In the genomic region with DNA sequence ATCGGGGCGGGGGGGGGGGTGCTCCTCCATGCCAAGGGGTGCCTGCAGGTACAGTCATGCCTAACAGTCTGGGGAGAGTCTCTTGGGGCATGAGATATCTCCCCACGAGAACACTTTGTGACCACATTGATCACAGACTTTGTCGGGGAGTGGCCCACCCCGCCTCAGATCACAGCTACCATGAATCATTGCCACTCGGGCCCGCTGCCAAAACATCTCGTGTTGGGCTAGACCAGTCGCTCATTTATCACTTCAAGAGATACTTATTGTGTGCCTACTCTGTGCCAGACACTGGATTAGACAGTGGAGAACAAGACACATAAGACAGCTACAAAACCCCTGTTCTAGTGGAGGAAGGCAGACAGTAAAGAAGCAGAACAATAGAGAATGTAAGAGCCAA, we compare ENCODE assay signal across 10 cellular contexts.
A peak's percentile ranks its signal among the peaks of the same experiment; 100 is the strongest.
DNase-seq lines count a peak whose midpoint lies in the region; ATAC-seq, FAIRE-seq and TF ChIP-seq lines count a peak whose summit lies in the region.
"Had no signal": no experiment of that assay in that cellular context is flagged by ENCODE, and none has a peak within 500 bp of the region (broad histone marks: within the 10 kb centered on the region; RNA-seq: fewer than 3 reads in every experiment).

No MANE protein-coding gene starts in this region.

- peak; percentile 66 for DNase-seq in activated CD8-positive, alpha-beta T cell treated with anti-CD3 and anti-CD28 coated beads for 36 hours
- no peak for DNase-seq in activated CD8-positive, alpha-beta T cell treated with anti-CD3 and anti-CD28 coated beads, Interleukin-2, amount 10 ng/mL, durations not matched to agents 7 days and 5 days
- peak; percentile 32 for DNase-seq in activated T-cell treated with anti-CD3 and anti-CD28 coated beads, Interleukin-2, amount 50 U/mL, for 1 hour
- DNase-seq in keratinocyte (ENCODE audit: low read depth, low spot score) (peak; percentile 90), transverse colon (peak; percentile 85)
- no peak for DNase-seq in activated T-helper 1 cell treated with anti-CD3 and anti-CD28 coated beads, Interleukin-12 subunit alpha, Interleukin-12 subunit beta, Interleukin-2, Interleukin-4 antibody, amounts not matched to agents 30 ng/mL and 10 ng/mL and 1 ng/mL, durations not matched to agents 14 hours and 24 hours and 36 hours (ENCODE audit: low spot score)

- CTCF ChIA-PET in activated CD8-positive, alpha-beta T cell treated with anti-CD3 and anti-CD28 coated beads for 36 hours (lab: Charles Lee): interaction anchor here (0.7 to 2.5 kb wide), 3 partner anchors 17 to 53 kb away, joined by 3 to 7 read pairs (median 4); no protein-coding TSS in a partner anchor
- CTCF ChIA-PET in activated CD8-positive, alpha-beta T cell treated with anti-CD3 and anti-CD28 coated beads, Interleukin-2, amount 10 ng/mL, durations not matched to agents 7 days and 5 days (lab: Charles Lee): interaction anchor here (1.0 kb wide), 1 partner anchor 144 kb away, joined by 3 read pairs; no protein-coding TSS in a partner anchor

- H3K4me2 ChIP-seq in keratinocyte (ENCODE audit: control insufficient read depth, extremely low read depth, insufficient read depth, low read depth, low read length): peak overlapping the region; percentile 65

- H3K27me3 Mint-ChIP-seq in activated CD8-positive, alpha-beta T cell treated with anti-CD3 and anti-CD28 coated beads for 36 hours: no peaks in the 10 kb centered on the region
- no peaks in the 10 kb centered on the region for H3K27me3 Mint-ChIP-seq in activated CD8-positive, alpha-beta T cell treated with anti-CD3 and anti-CD28 coated beads, Interleukin-2, amount 10 ng/mL, durations not matched to agents 7 days and 5 days (ENCODE audit: low read depth)
- no peaks in the 10 kb centered on the region for H3K27me3 Mint-ChIP-seq in activated T-helper 1 cell treated with anti-CD3 and anti-CD28 coated beads, Interleukin-12 subunit alpha, Interleukin-12 subunit beta, Interleukin-2, Interleukin-4 antibody, amounts not matched to agents 30 ng/mL and 10 ng/mL and 1 ng/mL, durations not matched to agents 14 hours and 24 hours and 36 hours (ENCODE audit: insufficient read depth)
- H3K27me3 Mint-ChIP-seq: dendritic cell treated with granulocyte-macrophage colony-stimulating factor and Interleukin-4, amounts not matched to agents 40 ng/mL and 50 ng/mL, for 4 days; IgD-negative memory B cell had no signal

- in situ Hi-C loops in transverse colon (cut with MboI; ENCODE audit: low pct_ligation_motif_present in 1 of 4, low pct_unique_long_range_greater_than_20kb in 1 of 4, low sequenced_read_pairs in 3 of 4): no loop called here

- H4K20me1 ChIP-seq in keratinocyte (ENCODE audit: control insufficient read depth, extremely low read depth, insufficient read depth, low read length): no peaks in the 10 kb centered on the region

- POLR2A ChIA-PET in activated CD8-positive, alpha-beta T cell treated with anti-CD3 and anti-CD28 coated beads for 36 hours (lab: Charles Lee): no interaction called here
- POLR2A ChIA-PET in activated CD8-positive, alpha-beta T cell treated with anti-CD3 and anti-CD28 coated beads, Interleukin-2, amount 10 ng/mL, durations not matched to agents 7 days and 5 days (lab: Charles Lee): interaction anchor here (0.6 kb wide), 1 partner anchor 90 kb away, joined by 3 read pairs; no protein-coding TSS in a partner anchor

- no peaks in the 10 kb centered on the region for H3K9me1 ChIP-seq in keratinocyte (ENCODE audit: control insufficient read depth, extremely low read depth, insufficient read depth, low read length)

- H3K4me3 Mint-ChIP-seq in activated CD8-positive, alpha-beta T cell treated with anti-CD3 and anti-CD28 coated beads for 36 hours: no peak overlapping the region
- H3K4me3 Mint-ChIP-seq in activated CD8-positive, alpha-beta T cell treated with anti-CD3 and anti-CD28 coated beads, Interleukin-2, amount 10 ng/mL, durations not matched to agents 7 days and 5 days: no peak overlapping the region
- H3K4me3 Mint-ChIP-seq in activated T-helper 1 cell treated with anti-CD3 and anti-CD28 coated beads, Interleukin-12 subunit alpha, Interleukin-12 subunit beta, Interleukin-2, Interleukin-4 antibody, amounts not matched to agents 30 ng/mL and 10 ng/mL and 1 ng/mL, durations not matched to agents 14 hours and 24 hours and 36 hours: no peak overlapping the region
- H3K4me3 Mint-ChIP-seq: dendritic cell treated with granulocyte-macrophage colony-stimulating factor and Interleukin-4, amounts not matched to agents 40 ng/mL and 50 ng/mL, for 4 days; IgD-negative memory B cell had no signal

- no peak overlapping the region for H3K4me3 ChIP-seq in keratinocyte (ENCODE audit: control insufficient read depth in 2 of 3, extremely low read depth in 1 of 3, insufficient read depth in 2 of 3, low read depth in 1 of 3, low read length in 3 of 3)
- H3K4me3 ChIP-seq in transverse colon: no peak overlapping the region

- H3K36me3 ChIP-seq in keratinocyte (ENCODE audit: control insufficient read depth in 2 of 2, extremely low read depth in 1 of 2, insufficient read depth in 2 of 2, low read length in 2 of 2): peaks cover 0 to 7% of the 10 kb centered on the region in 2 experiments
- no peaks in the 10 kb centered on the region for H3K36me3 ChIP-seq in transverse colon

- H3K9me3 ChIP-seq in keratinocyte (ENCODE audit: control insufficient read depth, low read depth, low read length) (no peaks in the 10 kb centered on the region), transverse colon (no peaks in the 10 kb centered on the region)

- no peak for TF ChIP-seq EP300 in transverse colon (IDR thresholded peaks at IDR 0.05; ENCODE audit: low read depth)

- dilution Hi-C loops in keratinocyte (cut with MboI; ENCODE audit: extremely low pct_ligation_motif_present, low sequenced_read_pairs): no loop called here

- no peaks in the 10 kb centered on the region for H3K27me3 ChIP-seq in keratinocyte (ENCODE audit: control insufficient read depth, extremely low read depth, insufficient read depth, low read length)
- H3K27me3 ChIP-seq in transverse colon: no peaks in the 10 kb centered on the region

- H3K4me1 ChIP-seq in keratinocyte (ENCODE audit: control insufficient read depth, extremely low read depth, insufficient read depth, low read length) (peaks cover 25% of the 10 kb centered on the region), transverse colon (peaks cover 0 to 20% (median 16%) of the 10 kb centered on the region in 4 donors)

- no peaks in the 10 kb centered on the region for H3K9me3 Mint-ChIP-seq in activated CD8-positive, alpha-beta T cell treated with anti-CD3 and anti-CD28 coated beads for 36 hours
- H3K9me3 Mint-ChIP-seq in activated CD8-positive, alpha-beta T cell treated with anti-CD3 and anti-CD28 coated beads, Interleukin-2, amount 10 ng/mL, durations not matched to agents 7 days and 5 days (ENCODE audit: insufficient read depth): no peaks in the 10 kb centered on the region
- H3K9me3 Mint-ChIP-seq in activated T-helper 1 cell treated with anti-CD3 and anti-CD28 coated beads, Interleukin-12 subunit alpha, Interleukin-12 subunit beta, Interleukin-2, Interleukin-4 antibody, amounts not matched to agents 30 ng/mL and 10 ng/mL and 1 ng/mL, durations not matched to agents 14 hours and 24 hours and 36 hours: no peaks in the 10 kb centered on the region
- H3K9me3 Mint-ChIP-seq: dendritic cell treated with granulocyte-macrophage colony-stimulating factor and Interleukin-4, amounts not matched to agents 40 ng/mL and 50 ng/mL, for 4 days; IgD-negative memory B cell had no signal

- no peak overlapping the region for H3K27ac Mint-ChIP-seq in activated CD8-positive, alpha-beta T cell treated with anti-CD3 and anti-CD28 coated beads for 36 hours
- H3K27ac Mint-ChIP-seq in activated CD8-positive, alpha-beta T cell treated with anti-CD3 and anti-CD28 coated beads, Interleukin-2, amount 10 ng/mL, durations not matched to agents 7 days and 5 days: no peak overlapping the region
- H3K27ac Mint-ChIP-seq in activated T-helper 1 cell treated with anti-CD3 and anti-CD28 coated beads, Interleukin-12 subunit alpha, Interleukin-12 subunit beta, Interleukin-2, Interleukin-4 antibody, amounts not matched to agents 30 ng/mL and 10 ng/mL and 1 ng/mL, durations not matched to agents 14 hours and 24 hours and 36 hours: no peak overlapping the region
- H3K27ac Mint-ChIP-seq: dendritic cell treated with granulocyte-macrophage colony-stimulating factor and Interleukin-4, amounts not matched to agents 40 ng/mL and 50 ng/mL, for 4 days had no signal

- TF ChIP-seq POLR2A in transverse colon (IDR thresholded peaks at IDR 0.05): no peak

- H3K36me3 Mint-ChIP-seq in activated CD8-positive, alpha-beta T cell treated with anti-CD3 and anti-CD28 coated beads for 36 hours (ENCODE audit: low read depth): peaks cover 17% of the 10 kb centered on the region
- H3K36me3 Mint-ChIP-seq in activated CD8-positive, alpha-beta T cell treated with anti-CD3 and anti-CD28 coated beads, Interleukin-2, amount 10 ng/mL, durations not matched to agents 7 days and 5 days (ENCODE audit: low read depth): peaks cover 55% of the 10 kb centered on the region
- H3K36me3 Mint-ChIP-seq in activated T-helper 1 cell treated with anti-CD3 and anti-CD28 coated beads, Interleukin-12 subunit alpha, Interleukin-12 subunit beta, Interleukin-2, Interleukin-4 antibody, amounts not matched to agents 30 ng/mL and 10 ng/mL and 1 ng/mL, durations not matched to agents 14 hours and 24 hours and 36 hours (ENCODE audit: low read depth): peaks cover 32% of the 10 kb centered on the region

- H3K9ac ChIP-seq in keratinocyte (ENCODE audit: control insufficient read depth, extremely low read depth, insufficient read depth, low read length): no peak overlapping the region

- intact Hi-C loops in activated CD8-positive, alpha-beta T cell treated with anti-CD3 and anti-CD28 coated beads for 36 hours (cut with micrococcal nuclease): no loop called here
- intact Hi-C loops in transverse colon (cut with DNase I; ENCODE audit: low total_unique reads): no loop called here
- intact Hi-C loops in activated T-helper 1 cell treated with anti-CD3 and anti-CD28 coated beads, Interleukin-12 subunit alpha, Interleukin-12 subunit beta, Interleukin-2, Interleukin-4 antibody, amounts not matched to agents 30 ng/mL and 10 ng/mL and 1 ng/mL, durations not matched to agents 14 hours and 24 hours and 36 hours (cut with micrococcal nuclease): no loop called here

- H3K4me1 Mint-ChIP-seq in activated CD8-positive, alpha-beta T cell treated with anti-CD3 and anti-CD28 coated beads for 36 hours (ENCODE audit: low read depth): peaks cover 12% of the 10 kb centered on the region
- peaks cover 13% of the 10 kb centered on the region for H3K4me1 Mint-ChIP-seq in activated CD8-positive, alpha-beta T cell treated with anti-CD3 and anti-CD28 coated beads, Interleukin-2, amount 10 ng/mL, durations not matched to agents 7 days and 5 days (ENCODE audit: low read depth)
- H3K4me1 Mint-ChIP-seq in activated T-helper 1 cell treated with anti-CD3 and anti-CD28 coated beads, Interleukin-12 subunit alpha, Interleukin-12 subunit beta, Interleukin-2, Interleukin-4 antibody, amounts not matched to agents 30 ng/mL and 10 ng/mL and 1 ng/mL, durations not matched to agents 14 hours and 24 hours and 36 hours (ENCODE audit: low read depth): peaks cover 15% of the 10 kb centered on the region
- H3K4me1 Mint-ChIP-seq: IgD-negative memory B cell had no signal

- TF ChIP-seq CTCF in activated CD8-positive, alpha-beta T cell treated with anti-CD3 and anti-CD28 coated beads for 36 hours (IDR thresholded peaks at IDR 0.05): no peak
- TF ChIP-seq CTCF in keratinocyte (optimal IDR thresholded peaks at IDR 0.05 in 1 of 3, IDR thresholded peaks at IDR 0.05 in 1 of 3, conservative IDR thresholded peaks at IDR 0.05 in 1 of 3; ENCODE audit: extremely low read depth in 1 of 3, insufficient read depth in 2 of 3, low read length in 3 of 3): no peak
- no peak for TF ChIP-seq CTCF in transverse colon (IDR thresholded peaks at IDR 0.05)

- no peak overlapping the region for H2AFZ ChIP-seq in keratinocyte (ENCODE audit: control insufficient read depth, low read length)

- peak overlapping the region; percentile 70 for H3K27ac ChIP-seq in keratinocyte (ENCODE audit: control insufficient read depth, insufficient read depth, low read length)
- H3K27ac ChIP-seq in transverse colon: peak overlapping the region; percentile 34 to 55 (median 44)

- ATAC-seq in activated CD8-positive, alpha-beta T cell treated with anti-CD3 and anti-CD28 coated beads for 36 hours: peak; percentile 77
- ATAC-seq in activated CD8-positive, alpha-beta T cell treated with anti-CD3 and anti-CD28 coated beads, Interleukin-2, amount 10 ng/mL, durations not matched to agents 7 days and 5 days: no peak
- ATAC-seq in HG03139 (IDR thresholded peaks at IDR 0.05; ENCODE audit: unreplicated experiment) (no peak), GM18873 (IDR thresholded peaks at IDR 0.05; ENCODE audit: low FRiP score, unreplicated experiment) (no peak)

- no peaks in the 10 kb centered on the region for H3K79me2 ChIP-seq in keratinocyte (ENCODE audit: control insufficient read depth, insufficient read depth, low read length)

- peak; percentile 90 for FAIRE-seq in keratinocyte (lab: Jason Lieb, UNC)

- 10 to 53% methylated on average over 3 to 9 of the region's 9 CpGs for WGBS in transverse colon (ENCODE audit: low coverage in 1 of 2), 2 donors

Comparison
In these comparisons a context has a peak if more than half of its experiments do, and no peak if none do; other contexts are left out.
1. DNase-seq: peak in activated CD8-positive, alpha-beta T cell treated with anti-CD3 and anti-CD28 coated beads for 36 hours (single experiment), activated T-cell treated with anti-CD3 and anti-CD28 coated beads, Interleukin-2, amount 50 U/mL, for 1 hour (single experiment), keratinocyte (single experiment) and transverse colon (single experiment); none in activated CD8-positive, alpha-beta T cell treated with anti-CD3 and anti-CD28 coated beads, Interleukin-2, amount 10 ng/mL, durations not matched to agents 7 days and 5 days (single experiment) and activated T-helper 1 cell treated with anti-CD3 and anti-CD28 coated beads, Interleukin-12 subunit alpha, Interleukin-12 subunit beta, Interleukin-2, Interleukin-4 antibody, amounts not matched to agents 30 ng/mL and 10 ng/mL and 1 ng/mL, durations not matched to agents 14 hours and 24 hours and 36 hours (single experiment).